2 cellular contexts compared by ENCODE assay signal in the genomic region with DNA sequence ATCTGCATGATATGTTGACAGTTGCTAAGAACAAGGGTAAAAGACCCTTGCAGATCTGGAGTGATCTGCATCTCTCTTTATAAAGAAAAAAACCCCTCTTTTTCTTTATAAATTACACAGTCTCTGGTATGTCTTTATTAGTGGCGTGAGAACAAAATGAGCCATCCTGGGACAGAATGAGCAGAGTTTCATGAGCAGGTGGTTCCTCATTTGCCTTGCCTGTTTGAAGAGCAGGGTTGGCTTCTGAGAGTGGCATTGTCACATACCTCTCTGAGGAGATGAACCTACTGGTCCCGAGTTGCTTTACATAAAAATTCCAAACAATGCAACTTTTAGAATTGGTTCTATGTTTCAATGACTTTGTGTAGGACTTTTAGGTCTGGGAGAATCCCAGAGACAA.
TF ChIP-seq lines count a peak whose summit lies in the region.

No MANE protein-coding gene starts in this region.

TF ChIP-seq in HepG2, 621 proteins besides CTCF, POLR2A, EP300 and RAD21 (continued from another document):
- TF ChIP-seq PCBP1 (IDR thresholded peaks at IDR 0.05; ENCODE audit: borderline replicate concordance, low read depth, low read length) = no peak
- TF ChIP-seq, protein P1, sequence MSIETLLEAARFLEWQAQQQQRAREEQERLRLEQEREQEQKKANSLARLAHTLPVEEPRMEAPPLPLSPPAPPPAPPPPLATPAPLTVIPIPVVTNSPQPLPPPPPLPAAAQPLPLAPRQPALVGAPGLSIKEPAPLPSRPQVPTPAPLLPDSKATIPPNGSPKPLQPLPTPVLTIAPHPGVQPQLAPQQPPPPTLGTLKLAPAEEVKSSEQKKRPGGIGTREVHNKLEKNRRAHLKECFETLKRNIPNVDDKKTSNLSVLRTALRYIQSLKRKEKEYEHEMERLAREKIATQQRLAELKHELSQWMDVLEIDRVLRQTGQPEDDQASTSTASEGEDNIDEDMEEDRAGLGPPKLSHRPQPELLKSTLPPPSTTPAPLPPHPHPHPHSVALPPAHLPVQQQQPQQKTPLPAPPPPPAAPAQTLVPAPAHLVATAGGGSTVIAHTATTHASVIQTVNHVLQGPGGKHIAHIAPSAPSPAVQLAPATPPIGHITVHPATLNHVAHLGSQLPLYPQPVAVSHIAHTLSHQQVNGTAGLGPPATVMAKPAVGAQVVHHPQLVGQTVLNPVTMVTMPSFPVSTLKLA (IDR thresholded peaks at IDR 0.05) = no peak
- TF ChIP-seq CREB3 (CRISPR knock-in tag; IDR thresholded peaks at IDR 0.05) = no peak
- TF ChIP-seq FOXA3 (CRISPR knock-in tag; IDR thresholded peaks at IDR 0.05) = no peak
- no peak for TF ChIP-seq XRCC5 (optimal IDR thresholded peaks at IDR 0.05; ENCODE audit: low read length)
- TF ChIP-seq, protein P2, sequence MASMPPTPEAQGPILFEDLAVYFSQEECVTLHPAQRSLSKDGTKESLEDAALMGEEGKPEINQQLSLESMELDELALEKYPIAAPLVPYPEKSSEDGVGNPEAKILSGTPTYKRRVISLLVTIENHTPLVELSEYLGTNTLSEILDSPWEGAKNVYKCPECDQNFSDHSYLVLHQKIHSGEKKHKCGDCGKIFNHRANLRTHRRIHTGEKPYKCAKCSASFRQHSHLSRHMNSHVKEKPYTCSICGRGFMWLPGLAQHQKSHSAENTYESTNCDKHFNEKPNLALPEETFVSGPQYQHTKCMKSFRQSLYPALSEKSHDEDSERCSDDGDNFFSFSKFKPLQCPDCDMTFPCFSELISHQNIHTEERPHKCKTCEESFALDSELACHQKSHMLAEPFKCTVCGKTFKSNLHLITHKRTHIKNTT (CRISPR knock-in tag; IDR thresholded peaks at IDR 0.05) = no peak
- no peak for TF ChIP-seq ZNF607 (CRISPR knock-in tag; IDR thresholded peaks at IDR 0.05; ENCODE audit: borderline replicate concordance)
- TF ChIP-seq PATZ1 (CRISPR knock-in tag; IDR thresholded peaks at IDR 0.05) = no peak
- no peak for TF ChIP-seq ZNF230 (CRISPR knock-in tag; IDR thresholded peaks at IDR 0.05)
- TF ChIP-seq, protein P3, sequence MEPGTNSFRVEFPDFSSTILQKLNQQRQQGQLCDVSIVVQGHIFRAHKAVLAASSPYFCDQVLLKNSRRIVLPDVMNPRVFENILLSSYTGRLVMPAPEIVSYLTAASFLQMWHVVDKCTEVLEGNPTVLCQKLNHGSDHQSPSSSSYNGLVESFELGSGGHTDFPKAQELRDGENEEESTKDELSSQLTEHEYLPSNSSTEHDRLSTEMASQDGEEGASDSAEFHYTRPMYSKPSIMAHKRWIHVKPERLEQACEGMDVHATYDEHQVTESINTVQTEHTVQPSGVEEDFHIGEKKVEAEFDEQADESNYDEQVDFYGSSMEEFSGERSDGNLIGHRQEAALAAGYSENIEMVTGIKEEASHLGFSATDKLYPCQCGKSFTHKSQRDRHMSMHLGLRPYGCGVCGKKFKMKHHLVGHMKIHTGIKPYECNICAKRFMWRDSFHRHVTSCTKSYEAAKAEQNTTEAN (CRISPR knock-in tag; conservative IDR thresholded peaks at IDR 0.05) = no peak
- TF ChIP-seq, protein P4, sequence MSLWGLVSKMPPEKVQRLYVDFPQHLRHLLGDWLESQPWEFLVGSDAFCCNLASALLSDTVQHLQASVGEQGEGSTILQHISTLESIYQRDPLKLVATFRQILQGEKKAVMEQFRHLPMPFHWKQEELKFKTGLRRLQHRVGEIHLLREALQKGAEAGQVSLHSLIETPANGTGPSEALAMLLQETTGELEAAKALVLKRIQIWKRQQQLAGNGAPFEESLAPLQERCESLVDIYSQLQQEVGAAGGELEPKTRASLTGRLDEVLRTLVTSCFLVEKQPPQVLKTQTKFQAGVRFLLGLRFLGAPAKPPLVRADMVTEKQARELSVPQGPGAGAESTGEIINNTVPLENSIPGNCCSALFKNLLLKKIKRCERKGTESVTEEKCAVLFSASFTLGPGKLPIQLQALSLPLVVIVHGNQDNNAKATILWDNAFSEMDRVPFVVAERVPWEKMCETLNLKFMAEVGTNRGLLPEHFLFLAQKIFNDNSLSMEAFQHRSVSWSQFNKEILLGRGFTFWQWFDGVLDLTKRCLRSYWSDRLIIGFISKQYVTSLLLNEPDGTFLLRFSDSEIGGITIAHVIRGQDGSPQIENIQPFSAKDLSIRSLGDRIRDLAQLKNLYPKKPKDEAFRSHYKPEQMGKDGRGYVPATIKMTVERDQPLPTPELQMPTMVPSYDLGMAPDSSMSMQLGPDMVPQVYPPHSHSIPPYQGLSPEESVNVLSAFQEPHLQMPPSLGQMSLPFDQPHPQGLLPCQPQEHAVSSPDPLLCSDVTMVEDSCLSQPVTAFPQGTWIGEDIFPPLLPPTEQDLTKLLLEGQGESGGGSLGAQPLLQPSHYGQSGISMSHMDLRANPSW (CRISPR knock-in tag; IDR thresholded peaks at IDR 0.05; ENCODE audit: borderline replicate concordance) = no peak

TF ChIP-seq in WTC11, 78 proteins besides CTCF, POLR2A, EP300 and RAD21 (continued from another document):
- TF ChIP-seq AFF4 (CRISPR knock-in tag; IDR thresholded peaks at IDR 0.05; ENCODE audit: borderline replicate concordance) (no peak), PRRX2 (CRISPR knock-in tag; IDR thresholded peaks at IDR 0.05) (no peak), SP1 (CRISPR knock-in tag; conservative IDR thresholded peaks at IDR 0.05) (no peak), ELF4 (CRISPR knock-in tag; IDR thresholded peaks at IDR 0.05; ENCODE audit: low read depth) (no peak), RORB (CRISPR knock-in tag; IDR thresholded peaks at IDR 0.05) (no peak), RELA (CRISPR knock-in tag; IDR thresholded peaks at IDR 0.05; ENCODE audit: borderline replicate concordance) (no peak), ATF2 (CRISPR knock-in tag; IDR thresholded peaks at IDR 0.05; ENCODE audit: borderline replicate concordance, low read depth) (no peak), IRF2 (CRISPR knock-in tag; IDR thresholded peaks at IDR 0.05; ENCODE audit: borderline replicate concordance, low read depth) (no peak), CDX4 (CRISPR knock-in tag; IDR thresholded peaks at IDR 0.05; ENCODE audit: borderline replicate concordance) (no peak)
